ENCODE assay signal across 13 cellular contexts in the genomic region with DNA sequence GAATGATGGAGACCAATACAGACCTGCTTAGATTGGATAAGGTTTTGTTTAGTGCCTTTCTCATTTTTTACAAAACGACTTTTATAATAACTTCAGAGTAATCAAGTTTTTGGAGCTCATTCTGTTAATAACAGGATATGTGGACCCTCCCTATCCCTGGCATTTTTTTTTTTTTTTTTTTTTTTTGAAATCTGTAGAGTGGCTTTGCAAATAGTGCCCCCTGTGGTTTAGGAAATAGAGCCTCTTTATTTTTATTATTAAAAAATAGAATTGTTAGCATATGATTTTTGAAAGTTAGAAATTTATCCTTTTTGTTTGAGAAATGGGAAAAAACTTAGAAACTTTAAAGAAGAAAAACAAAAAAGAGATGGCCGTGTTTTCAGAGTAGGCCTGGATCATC. TPM values are rescaled to one million over a fixed set of nuclear protein-coding genes. Genes with fewer than 3 reads are reported as not detected.
A peak's percentile ranks its signal among the peaks of the same experiment; 100 is the strongest.
DNase-seq lines count a peak whose midpoint lies in the region; ATAC-seq and TF ChIP-seq lines count a peak whose summit lies in the region.
"Had no signal": no experiment of that assay in that cellular context is flagged by ENCODE, and none has a peak within 500 bp of the region (broad histone marks: within the 10 kb centered on the region; RNA-seq: fewer than 3 reads in every experiment).

No MANE protein-coding gene starts in this region.

- H3K9me2 ChIP-seq in Karpas-422 (replicated peaks; ENCODE audit: insufficient read depth, low read length): no peaks in the 10 kb centered on the region

- H3K9ac ChIP-seq in Karpas-422 (ENCODE audit: low read length): no peak overlapping the region
- H3K9ac ChIP-seq: KMS-11 had no signal

- POLR2A ChIA-PET in CD4-positive, alpha-beta T cell (lab: Charles Lee): no interaction called here
- POLR2A ChIA-PET in naive thymus-derived CD4-positive, alpha-beta T cell (lab: Charles Lee): no interaction called here
- POLR2A ChIA-PET in activated CD4-positive, alpha-beta T cell treated with anti-CD3 and anti-CD28 coated beads for 36 hours (lab: Charles Lee): no interaction called here

- H3K79me2 ChIP-seq in Karpas-422 (ENCODE audit: low read length): peaks cover 91% of the 10 kb centered on the region

- H4K20me1 ChIP-seq in Karpas-422 (ENCODE audit: insufficient read depth, low read depth, low read length): peaks cover 6% of the 10 kb centered on the region; the same call in 1 of the 2 replicates

- no peak overlapping the region for H3K4me3 ChIP-seq in Karpas-422 (ENCODE audit: low read length)
- no peak overlapping the region for H3K4me3 ChIP-seq in cardiac fibroblast (replicated peaks in 1 of 2; ENCODE audit: low read depth in 2 of 2, low read length in 2 of 2)
- H3K4me3 ChIP-seq in naive thymus-derived CD4-positive, alpha-beta T cell (ENCODE audit: low read length): no peak overlapping the region

- H3K9me3 Mint-ChIP-seq in CD4-positive, alpha-beta T cell: no peaks in the 10 kb centered on the region
- H3K9me3 Mint-ChIP-seq in naive thymus-derived CD4-positive, alpha-beta T cell: peaks cover 0 to 14% (median 5%) of the 10 kb centered on the region in 11 donors
- no peaks in the 10 kb centered on the region for H3K9me3 Mint-ChIP-seq in activated CD4-positive, alpha-beta T cell treated with anti-CD3 and anti-CD28 coated beads for 36 hours (ENCODE audit: low read depth)

- CTCF ChIA-PET in CD4-positive, alpha-beta T cell (lab: Charles Lee): interaction anchor here (0.8 kb wide), 1 partner anchor 10 kb away, joined by 4 read pairs; no protein-coding TSS in a partner anchor
- CTCF ChIA-PET in naive thymus-derived CD4-positive, alpha-beta T cell (lab: Charles Lee): interaction anchor here (0.8 kb wide), 1 partner anchor 42 kb away, joined by 6 read pairs; no protein-coding TSS in a partner anchor
- CTCF ChIA-PET in activated CD4-positive, alpha-beta T cell treated with anti-CD3 and anti-CD28 coated beads for 36 hours (lab: Charles Lee): interaction anchor here (1.3 to 1.5 kb wide), 2 partner anchors 10 to 15 kb away, joined by 4 read pairs; no protein-coding TSS in a partner anchor

- no peak overlapping the region for H2AFZ ChIP-seq in Karpas-422 (ENCODE audit: low read length)

- H3K4me2 ChIP-seq in Karpas-422 (ENCODE audit: low read depth, low read length, poor library complexity, severe bottlenecking): peak overlapping the region; percentile 81
- H3K4me2 ChIP-seq: KMS-11 had no signal

- no peak overlapping the region for H3K27ac ChIP-seq in CD4-positive, alpha-beta T cell (ENCODE audit: low read depth, low read length)
- peak overlapping the region; percentile 86 for H3K27ac ChIP-seq in Karpas-422 (ENCODE audit: low read length)
- H3K27ac ChIP-seq in naive thymus-derived CD4-positive, alpha-beta T cell (ENCODE audit: low read depth, low read length): no peak overlapping the region
- H3K27ac ChIP-seq: KMS-11 had no signal

- no peaks in the 10 kb centered on the region for H3K36me3 ChIP-seq in Karpas-422 (ENCODE audit: insufficient read depth, low read length)
- H3K36me3 ChIP-seq in naive thymus-derived CD4-positive, alpha-beta T cell (ENCODE audit: control insufficient read depth in 2 of 3, insufficient read depth in 3 of 3, low read length in 3 of 3): no peaks in the 10 kb centered on the region

- peaks cover 43% of the 10 kb centered on the region for H3K4me1 Mint-ChIP-seq in CD4-positive, alpha-beta T cell (ENCODE audit: low read depth)
- H3K4me1 Mint-ChIP-seq in naive thymus-derived CD4-positive, alpha-beta T cell: peaks cover 9 to 59% (median 47%) of the 10 kb centered on the region in 7 donors
- peaks cover 28% of the 10 kb centered on the region for H3K4me1 Mint-ChIP-seq in activated CD4-positive, alpha-beta T cell treated with anti-CD3 and anti-CD28 coated beads for 36 hours

- ATAC-seq in CD4-positive, alpha-beta T cell (ENCODE audit: poor library complexity): no peak
- peak; percentile 27 for ATAC-seq in naive thymus-derived CD4-positive, alpha-beta T cell
- ATAC-seq in activated CD4-positive, alpha-beta T cell treated with anti-CD3 and anti-CD28 coated beads for 36 hours: no peak
- ATAC-seq in HG03354 (IDR thresholded peaks at IDR 0.05; ENCODE audit: poor library complexity, severe bottlenecking, unreplicated experiment): no peak

- no peak for DNase-seq in CD4-positive, alpha-beta T cell
- DNase-seq in Karpas-422: peak; percentile 63
- peak in 1 of 2 donors; percentile 25 for DNase-seq in cardiac fibroblast (ENCODE audit: low read depth in 2 of 2)
- DNase-seq in naive thymus-derived CD4-positive, alpha-beta T cell: no peak
- no peak for DNase-seq in activated CD4-positive, alpha-beta T cell treated with anti-CD3 and anti-CD28 coated beads for 36 hours
- DNase-seq in kidney tubule cell (ENCODE audit: low spot score): no peak
- DNase-seq in activated T-cell treated with anti-CD3 and anti-CD28 coated beads for 4 hours: no peak
- DNase-seq: DMS79 treated with DMSO at 0.1 percent for 48 hours, islet precursor cell, NCI-H526, occipital lobe had no signal

- no peaks in the 10 kb centered on the region for H3K27me3 ChIP-seq in CD4-positive, alpha-beta T cell (ENCODE audit: control insufficient read depth, insufficient read depth, low read length)
- H3K27me3 ChIP-seq in Karpas-422 (ENCODE audit: low read length): no peaks in the 10 kb centered on the region
- no peaks in the 10 kb centered on the region for H3K27me3 ChIP-seq in naive thymus-derived CD4-positive, alpha-beta T cell (ENCODE audit: control insufficient read depth in 2 of 2, insufficient read depth in 2 of 2, low read length in 2 of 2)

- intact Hi-C loops in CD4-positive, alpha-beta T cell (cut with DNase I, micrococcal nuclease): loop anchor here in 1 of 2 experiments (1.0 kb wide), 1 partner anchor 59 kb away; no protein-coding TSS in a partner anchor
- intact Hi-C loops in naive thymus-derived CD4-positive, alpha-beta T cell (cut with micrococcal nuclease): loop anchor here in 1 of 2 donors (1.0 kb wide), 2 partner anchors 59 to 180 kb away; no protein-coding TSS in a partner anchor
- intact Hi-C loops in activated CD4-positive, alpha-beta T cell treated with anti-CD3 and anti-CD28 coated beads for 36 hours (cut with DNase I, micrococcal nuclease): loop anchor here in 1 of 2 experiments (1.0 kb wide), 1 partner anchor 180 kb away; no protein-coding TSS in a partner anchor

- peak; percentile 48 for TF ChIP-seq CTCF in CD4-positive, alpha-beta T cell (IDR thresholded peaks at IDR 0.05)
- peak; percentile 36 for TF ChIP-seq CTCF in cardiac fibroblast (IDR thresholded peaks at IDR 0.05; ENCODE audit: low read depth, low read length)

- H3K36me3 Mint-ChIP-seq in CD4-positive, alpha-beta T cell (ENCODE audit: low read depth): peaks cover 40% of the 10 kb centered on the region
- peaks cover 0 to 18% (median 15%) of the 10 kb centered on the region in 5 donors for H3K36me3 Mint-ChIP-seq in naive thymus-derived CD4-positive, alpha-beta T cell
- H3K36me3 Mint-ChIP-seq in activated CD4-positive, alpha-beta T cell treated with anti-CD3 and anti-CD28 coated beads for 36 hours (ENCODE audit: low read depth): peaks cover 11% of the 10 kb centered on the region

- no peaks in the 10 kb centered on the region for H3K27me3 Mint-ChIP-seq in CD4-positive, alpha-beta T cell
- no peaks in the 10 kb centered on the region for H3K27me3 Mint-ChIP-seq in naive thymus-derived CD4-positive, alpha-beta T cell
- no peaks in the 10 kb centered on the region for H3K27me3 Mint-ChIP-seq in activated CD4-positive, alpha-beta T cell treated with anti-CD3 and anti-CD28 coated beads for 36 hours

- H3K4me3 Mint-ChIP-seq in CD4-positive, alpha-beta T cell: no peak overlapping the region
- H3K4me3 Mint-ChIP-seq in naive thymus-derived CD4-positive, alpha-beta T cell: no peak overlapping the region
- no peak overlapping the region for H3K4me3 Mint-ChIP-seq in activated CD4-positive, alpha-beta T cell treated with anti-CD3 and anti-CD28 coated beads for 36 hours

- H3K27ac Mint-ChIP-seq in CD4-positive, alpha-beta T cell: no peak overlapping the region
- no peak overlapping the region for H3K27ac Mint-ChIP-seq in naive thymus-derived CD4-positive, alpha-beta T cell
- H3K27ac Mint-ChIP-seq in activated CD4-positive, alpha-beta T cell treated with anti-CD3 and anti-CD28 coated beads for 36 hours: no peak overlapping the region

- H3K4me1 ChIP-seq in Karpas-422 (ENCODE audit: low read length): peaks cover 45% of the 10 kb centered on the region
- peaks cover 0 to 6% of the 10 kb centered on the region in 2 donors for H3K4me1 ChIP-seq in naive thymus-derived CD4-positive, alpha-beta T cell (ENCODE audit: control insufficient read depth in 2 of 2, insufficient read depth in 2 of 2, low read length in 2 of 2)

- H3K9me3 ChIP-seq in CD4-positive, alpha-beta T cell (ENCODE audit: control insufficient read depth, low read length): no peaks in the 10 kb centered on the region
- H3K9me3 ChIP-seq in Karpas-422 (ENCODE audit: low read length): no peaks in the 10 kb centered on the region
- no peaks in the 10 kb centered on the region for H3K9me3 ChIP-seq in naive thymus-derived CD4-positive, alpha-beta T cell (ENCODE audit: control insufficient read depth in 2 of 3, low read length in 3 of 3)

RNA-seq across cellular contexts. Expression of a gene that starts 11.4 kb away (rescaled TPM):
- 100 to 1,000 TPM; 121 to 130 TPM for total RNA-seq in CD4-positive, alpha-beta T cell
- 43.7 and 49.5 TPM in 2 replicates for total RNA-seq in Karpas-422 (2014; rRNA removed; shearing (Covaris generic); ENCODE audit: low replicate concordance)
- total RNA-seq in naive thymus-derived CD4-positive, alpha-beta T cell: 10 to 100 TPM; 19.1 to 80.5 (median 40.9) TPM
- 1 to 10 TPM; 4.7 to 6.0 TPM for polyA plus RNA-seq in naive thymus-derived CD4-positive, alpha-beta T cell
- 10 to 100 TPM; 15.6 to 20.3 TPM for total RNA-seq in activated CD4-positive, alpha-beta T cell treated with anti-CD3 and anti-CD28 coated beads for 36 hours

RNA-seq across cellular contexts. Expression of a gene that starts 49.7 kb away (rescaled TPM):
- not detected for total RNA-seq in CD4-positive, alpha-beta T cell
- total RNA-seq in Karpas-422 (2014; rRNA removed; shearing (Covaris generic); ENCODE audit: low replicate concordance): not detected in 2 replicates
- not detected for total RNA-seq in naive thymus-derived CD4-positive, alpha-beta T cell
- not detected for polyA plus RNA-seq in naive thymus-derived CD4-positive, alpha-beta T cell
- not detected for total RNA-seq in activated CD4-positive, alpha-beta T cell treated with anti-CD3 and anti-CD28 coated beads for 36 hours
